ENCODE assay signal across 22 cellular contexts in the genomic region with DNA sequence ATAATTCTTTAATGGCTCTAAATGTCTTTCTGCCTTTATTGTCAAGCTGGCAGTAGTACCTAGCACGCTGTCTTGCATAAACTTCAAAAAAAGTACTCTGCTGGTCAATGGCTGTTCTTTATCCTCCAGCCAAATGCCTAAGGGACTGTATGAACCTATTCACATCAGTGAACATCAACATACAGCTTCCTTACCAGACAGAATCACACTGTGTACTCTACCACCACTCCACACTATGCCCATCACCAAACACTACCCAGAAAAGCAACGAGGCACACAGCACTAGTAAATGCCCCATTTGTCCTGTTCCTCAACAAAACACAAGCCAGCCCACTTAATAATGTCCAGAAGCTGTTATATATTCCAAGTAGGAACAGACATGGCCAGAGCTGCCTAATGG.
A peak's percentile ranks its signal among the peaks of the same experiment; 100 is the strongest.
DNase-seq lines count a peak whose midpoint lies in the region; ATAC-seq and TF ChIP-seq lines count a peak whose summit lies in the region.
"Had no signal": no experiment of that assay in that cellular context is flagged by ENCODE, and none has a peak within 500 bp of the region (broad histone marks: within the 10 kb centered on the region; RNA-seq: fewer than 3 reads in every experiment).

No MANE protein-coding gene starts in this region.

- H3K27me3 Mint-ChIP-seq in activated CD4-positive, alpha-beta memory T cell treated with anti-CD3 and anti-CD28 coated beads for 36 hours, result no peaks in the 10 kb centered on the region
- no peaks in the 10 kb centered on the region for H3K27me3 Mint-ChIP-seq in activated CD4-positive, alpha-beta memory T cell treated with anti-CD3 and anti-CD28 coated beads, Interleukin-2, amount 10 ng/mL, durations not matched to agents 7 days and 5 days
- H3K27me3 Mint-ChIP-seq: activated CD4-positive, alpha-beta T cell treated with anti-CD3 and anti-CD28 coated beads, Interleukin-2, amount 10 ng/mL, durations not matched to agents 7 days and 5 days; activated T-cell treated with anti-CD3 and anti-CD28 coated beads, Interleukin-2, amount 50 U/mL, for 24 hours; CD4-positive, alpha-beta memory T cell; central memory CD8-positive, alpha-beta T cell had no signal

- H3K27me3 ChIP-seq in right cardiac atrium (ENCODE audit: control insufficient read depth, insufficient read depth) (no peaks in the 10 kb centered on the region), spleen (replicated peaks in 1 of 7) (no peaks in the 10 kb centered on the region)
- H3K27me3 ChIP-seq: hepatocyte, upper lobe of right lung had no signal

- H3K36me3 ChIP-seq in spleen, result no peaks in the 10 kb centered on the region
- H3K36me3 ChIP-seq: upper lobe of right lung, WERI-Rb-1 had no signal

- ATAC-seq in right cardiac atrium, result peak; percentile 40 to 57
- ATAC-seq: stimulated activated effector memory CD8-positive, alpha-beta T cell treated with anti-CD3 and anti-CD28 coated beads, Interleukin-12 subunit alpha, Interleukin-12 subunit beta, amount 100 ng/mL, for 72 hours; upper lobe of right lung had no signal

- no peaks in the 10 kb centered on the region for H3K4me1 ChIP-seq in right cardiac atrium (ENCODE audit: control insufficient read depth, insufficient read depth, low read length)
- no peaks in the 10 kb centered on the region for H3K4me1 ChIP-seq in spleen
- H3K4me1 ChIP-seq: upper lobe of right lung had no signal

- H3K9me3 ChIP-seq in right cardiac atrium (ENCODE audit: control insufficient read depth, low read length), result no peaks in the 10 kb centered on the region
- no peaks in the 10 kb centered on the region for H3K9me3 ChIP-seq in spleen
- H3K9me3 ChIP-seq: upper lobe of right lung had no signal

- intact Hi-C loops in activated CD4-positive, alpha-beta memory T cell treated with anti-CD3 and anti-CD28 coated beads for 36 hours (cut with micrococcal nuclease), result no loop called here
- intact Hi-C loops in right cardiac atrium (cut with DNase I) (no loop called here), spleen (cut with DNase I; ENCODE audit: low total_unique reads) (no loop called here)

- peaks cover 26% of the 10 kb centered on the region for H3K4me1 Mint-ChIP-seq in activated CD4-positive, alpha-beta memory T cell treated with anti-CD3 and anti-CD28 coated beads for 36 hours (ENCODE audit: low read depth)
- H3K4me1 Mint-ChIP-seq in activated CD4-positive, alpha-beta memory T cell treated with anti-CD3 and anti-CD28 coated beads, Interleukin-2, amount 10 ng/mL, durations not matched to agents 7 days and 5 days, result peaks cover 16% of the 10 kb centered on the region

- TF ChIP-seq CTCF in spleen (IDR thresholded peaks at IDR 0.05 in 8 of 11, conservative IDR thresholded peaks at IDR 0.05 in 3 of 11), result no peak

- peaks cover 3% of the 10 kb centered on the region for H3K9me3 Mint-ChIP-seq in activated CD4-positive, alpha-beta memory T cell treated with anti-CD3 and anti-CD28 coated beads for 36 hours
- H3K9me3 Mint-ChIP-seq in activated CD4-positive, alpha-beta memory T cell treated with anti-CD3 and anti-CD28 coated beads, Interleukin-2, amount 10 ng/mL, durations not matched to agents 7 days and 5 days, result peaks cover 15% of the 10 kb centered on the region
- H3K9me3 Mint-ChIP-seq: central memory CD8-positive, alpha-beta T cell; stimulated activated effector memory CD8-positive, alpha-beta T cell treated with anti-CD3 and anti-CD28 coated beads, Interleukin-12 subunit alpha, Interleukin-12 subunit beta, amount 100 ng/mL, for 72 hours had no signal

- CTCF ChIA-PET in activated CD4-positive, alpha-beta memory T cell treated with anti-CD3 and anti-CD28 coated beads for 36 hours (lab: Charles Lee), result no interaction called here
- CTCF ChIA-PET in activated CD4-positive, alpha-beta memory T cell treated with anti-CD3 and anti-CD28 coated beads, Interleukin-2, amount 10 ng/mL, durations not matched to agents 7 days and 5 days (lab: Charles Lee), result interaction anchor here (0.7 kb wide), 1 partner anchor 16 kb away, joined by 3 read pairs; no protein-coding TSS in a partner anchor

- H3K4me3 ChIP-seq in right cardiac atrium (ENCODE audit: low read length), result no peak overlapping the region
- no peak overlapping the region for H3K4me3 ChIP-seq in spleen
- H3K4me3 ChIP-seq: hepatocyte, upper lobe of right lung had no signal

- no peak overlapping the region for H3K4me3 Mint-ChIP-seq in activated CD4-positive, alpha-beta memory T cell treated with anti-CD3 and anti-CD28 coated beads for 36 hours
- no peak overlapping the region for H3K4me3 Mint-ChIP-seq in activated CD4-positive, alpha-beta memory T cell treated with anti-CD3 and anti-CD28 coated beads, Interleukin-2, amount 10 ng/mL, durations not matched to agents 7 days and 5 days
- H3K4me3 Mint-ChIP-seq: activated CD4-positive, alpha-beta T cell treated with anti-CD3 and anti-CD28 coated beads, Interleukin-2, amount 10 ng/mL, durations not matched to agents 7 days and 5 days; activated T-cell treated with anti-CD3 and anti-CD28 coated beads, Interleukin-2, amount 50 U/mL, for 24 hours; CD4-positive, alpha-beta memory T cell; central memory CD8-positive, alpha-beta T cell; stimulated activated effector memory CD8-positive, alpha-beta T cell treated with anti-CD3 and anti-CD28 coated beads, Interleukin-12 subunit alpha, Interleukin-12 subunit beta, amount 100 ng/mL, for 72 hours had no signal

- TF ChIP-seq POLR2A in spleen (IDR thresholded peaks at IDR 0.05), result no peak

- peak overlapping the region; percentile 2 for H3K27ac Mint-ChIP-seq in activated CD4-positive, alpha-beta memory T cell treated with anti-CD3 and anti-CD28 coated beads for 36 hours
- H3K27ac Mint-ChIP-seq in activated CD4-positive, alpha-beta memory T cell treated with anti-CD3 and anti-CD28 coated beads, Interleukin-2, amount 10 ng/mL, durations not matched to agents 7 days and 5 days, result no peak overlapping the region
- H3K27ac Mint-ChIP-seq: activated CD4-positive, alpha-beta T cell treated with anti-CD3 and anti-CD28 coated beads, Interleukin-2, amount 10 ng/mL, durations not matched to agents 7 days and 5 days; activated T-cell treated with anti-CD3 and anti-CD28 coated beads, Interleukin-2, amount 50 U/mL, for 24 hours; stimulated activated effector memory CD8-positive, alpha-beta T cell treated with anti-CD3 and anti-CD28 coated beads, Interleukin-12 subunit alpha, Interleukin-12 subunit beta, amount 100 ng/mL, for 72 hours had no signal

- POLR2A ChIA-PET in activated CD4-positive, alpha-beta memory T cell treated with anti-CD3 and anti-CD28 coated beads for 36 hours (lab: Charles Lee), result no interaction called here
- POLR2A ChIA-PET in activated CD4-positive, alpha-beta memory T cell treated with anti-CD3 and anti-CD28 coated beads, Interleukin-2, amount 10 ng/mL, durations not matched to agents 7 days and 5 days (lab: Charles Lee), result interaction anchor here (1.2 to 1.8 kb wide), 2 partner anchors 12 to 17 kb away, joined by 4 to 5 read pairs; no protein-coding TSS in a partner anchor

- WGBS in right cardiac atrium, result 77% methylated on average over 2 of the region's 2 CpGs
- 90 to 94% (median 93%) methylated on average over 2 of the region's 2 CpGs for WGBS in spleen, 5 donors

- no peak for DNase-seq in activated CD4-positive, alpha-beta memory T cell treated with anti-CD3 and anti-CD28 coated beads for 36 hours
- no peak for DNase-seq in activated CD4-positive, alpha-beta memory T cell treated with anti-CD3 and anti-CD28 coated beads, Interleukin-2, amount 10 ng/mL, durations not matched to agents 7 days and 5 days
- no peak for DNase-seq in right cardiac atrium
- DNase-seq in substantia nigra (lab: John Stamatoyannopoulos, UW), result peak in 1 of 49 donors; percentile 4
- no peak for DNase-seq in AML-193 (lab: John Stamatoyannopoulos, UW)
- no peak for DNase-seq in T-helper 9 cell
- DNase-seq in spleen, result no peak
- DNase-seq: 8988T; activated CD4-positive, alpha-beta T cell treated with anti-CD3 and anti-CD28 coated beads, Interleukin-2, amount 10 ng/mL, durations not matched to agents 7 days and 5 days; activated gamma-delta T cell treated with Interleukin-2 at 50 U/mL for 16 hours; activated T-cell treated with anti-CD3 and anti-CD28 coated beads, Interleukin-2, amount 50 U/mL, for 24 hours; CD4-positive, alpha-beta memory T cell; foreskin melanocyte; GOT3; stimulated activated CD4-positive, alpha-beta T cell treated with anti-CD3 and anti-CD28 coated beads, Interleukin-15, amount 100 ng/mL, for 24 hours; T1000; upper lobe of right lung; WERI-Rb-1 had no signal

- H3K27ac ChIP-seq in angular gyrus (ENCODE audit: low read depth, low read length) (peak overlapping the region; percentile 60), right cardiac atrium (ENCODE audit: low read length) (peak overlapping the region; percentile 38), substantia nigra (ENCODE audit: low read depth, low read length, poor library complexity, severe bottlenecking) (peak overlapping the region; percentile 81), spleen (no peak overlapping the region)
- H3K27ac ChIP-seq: hepatocyte, upper lobe of right lung, WERI-Rb-1 had no signal

- H3K36me3 Mint-ChIP-seq in activated CD4-positive, alpha-beta memory T cell treated with anti-CD3 and anti-CD28 coated beads for 36 hours, result peaks cover 34% of the 10 kb centered on the region
- H3K36me3 Mint-ChIP-seq in activated CD4-positive, alpha-beta memory T cell treated with anti-CD3 and anti-CD28 coated beads, Interleukin-2, amount 10 ng/mL, durations not matched to agents 7 days and 5 days (ENCODE audit: low read depth), result peaks cover 18% of the 10 kb centered on the region
- H3K36me3 Mint-ChIP-seq: stimulated activated effector memory CD8-positive, alpha-beta T cell treated with anti-CD3 and anti-CD28 coated beads, Interleukin-12 subunit alpha, Interleukin-12 subunit beta, amount 100 ng/mL, for 72 hours had no signal

Comparison
In these comparisons a context has a peak if more than half of its experiments do, and no peak if none do; other contexts are left out.
1. H3K27ac ChIP-seq: peak in angular gyrus (single experiment), right cardiac atrium (single experiment) and substantia nigra (single experiment); none in spleen (0 of 8).